9 cellular contexts compared by ENCODE assay signal in genomic region chr20:24470031-24470781, GRCh38.
DNase-seq lines count a peak whose midpoint lies in the region; ATAC-seq lines count a peak whose summit lies in the region.
"Had no signal": no experiment of that assay in that cellular context is flagged by ENCODE, and none has a peak within 500 bp of the region (broad histone marks: within the 10 kb centered on the region; RNA-seq: fewer than 3 reads in every experiment).

No MANE protein-coding gene starts in this region.

- no peaks in the 10 kb centered on the region for H3K36me3 Mint-ChIP-seq in activated naive CD8-positive, alpha-beta T cell

- H3K9me3 Mint-ChIP-seq in activated naive CD8-positive, alpha-beta T cell (ENCODE audit: low read depth) = no peaks in the 10 kb centered on the region

- ATAC-seq in activated CD4-positive, CD25-positive, alpha-beta regulatory T cell treated with anti-CD3 and anti-CD28 coated beads, Interleukin-2, amount 50 U/mL, for 24 hours = no peak
- ATAC-seq in GM21825 (IDR thresholded peaks at IDR 0.05; ENCODE audit: unreplicated experiment) (no peak), HG03565 (IDR thresholded peaks at IDR 0.05; ENCODE audit: unreplicated experiment) (no peak), HG03457 (IDR thresholded peaks at IDR 0.05; ENCODE audit: unreplicated experiment) (no peak)

- peak overlapping the region; percentile 74 for H3K4me3 Mint-ChIP-seq in activated naive CD8-positive, alpha-beta T cell

- peaks cover 13% of the 10 kb centered on the region for H3K4me1 Mint-ChIP-seq in activated naive CD8-positive, alpha-beta T cell (ENCODE audit: low read depth)

- H3K27ac Mint-ChIP-seq in activated naive CD8-positive, alpha-beta T cell = no peak overlapping the region

- DNase-seq in ELF-1 (ENCODE audit: low read depth, low spot score) (peak; percentile 63), hypothalamus (lab: John Stamatoyannopoulos, UW) (peak in 28 of 51 donors; percentile 22 to 76 (median 56)), retina (peak; percentile 86)
- DNase-seq: IMR-90 had no signal

- H3K27me3 Mint-ChIP-seq in activated naive CD8-positive, alpha-beta T cell = peaks cover 30% of the 10 kb centered on the region
